1 cellular context compared by ENCODE assay signal in the genomic region with DNA sequence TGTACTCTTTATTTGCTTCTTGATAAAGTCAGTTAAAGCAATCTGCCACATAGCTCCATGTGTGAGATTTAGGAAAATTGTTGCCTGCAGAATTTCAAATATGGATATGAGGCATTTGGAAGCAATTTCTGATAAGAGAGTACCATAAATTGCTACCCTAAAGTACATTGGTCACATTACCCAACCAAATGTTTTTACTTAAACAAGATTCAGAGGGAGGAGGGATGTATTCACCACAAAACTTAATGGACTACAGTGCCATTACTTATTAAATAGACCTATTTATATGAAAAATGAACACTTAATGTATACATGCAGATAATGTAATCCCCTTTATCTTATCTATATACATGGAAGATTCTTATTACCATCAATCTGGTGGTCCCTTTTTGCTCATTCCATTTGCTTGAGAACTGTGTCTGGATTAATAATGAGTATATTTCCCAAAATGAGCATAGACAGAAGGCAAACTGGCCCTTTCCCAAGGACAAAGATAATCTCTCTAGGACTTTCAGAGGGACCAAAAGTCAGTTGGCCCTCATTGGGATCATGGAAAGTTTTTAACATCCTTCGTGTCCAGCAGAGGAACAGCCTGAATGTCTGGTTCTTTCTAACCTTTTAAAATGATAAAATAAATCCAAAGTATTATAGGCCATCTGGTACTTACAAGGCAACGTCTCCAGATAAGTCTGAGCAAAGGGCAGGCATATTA.
TF ChIP-seq lines count a peak whose summit lies in the region.

No MANE protein-coding gene starts in this region.

TF ChIP-seq in SK-N-SH treated with all-trans-retinoic acid at 6 μM for 48 hours, 23 proteins besides CTCF, POLR2A, EP300 and RAD21 (continued from another document):
- TF ChIP-seq, protein P1, sequence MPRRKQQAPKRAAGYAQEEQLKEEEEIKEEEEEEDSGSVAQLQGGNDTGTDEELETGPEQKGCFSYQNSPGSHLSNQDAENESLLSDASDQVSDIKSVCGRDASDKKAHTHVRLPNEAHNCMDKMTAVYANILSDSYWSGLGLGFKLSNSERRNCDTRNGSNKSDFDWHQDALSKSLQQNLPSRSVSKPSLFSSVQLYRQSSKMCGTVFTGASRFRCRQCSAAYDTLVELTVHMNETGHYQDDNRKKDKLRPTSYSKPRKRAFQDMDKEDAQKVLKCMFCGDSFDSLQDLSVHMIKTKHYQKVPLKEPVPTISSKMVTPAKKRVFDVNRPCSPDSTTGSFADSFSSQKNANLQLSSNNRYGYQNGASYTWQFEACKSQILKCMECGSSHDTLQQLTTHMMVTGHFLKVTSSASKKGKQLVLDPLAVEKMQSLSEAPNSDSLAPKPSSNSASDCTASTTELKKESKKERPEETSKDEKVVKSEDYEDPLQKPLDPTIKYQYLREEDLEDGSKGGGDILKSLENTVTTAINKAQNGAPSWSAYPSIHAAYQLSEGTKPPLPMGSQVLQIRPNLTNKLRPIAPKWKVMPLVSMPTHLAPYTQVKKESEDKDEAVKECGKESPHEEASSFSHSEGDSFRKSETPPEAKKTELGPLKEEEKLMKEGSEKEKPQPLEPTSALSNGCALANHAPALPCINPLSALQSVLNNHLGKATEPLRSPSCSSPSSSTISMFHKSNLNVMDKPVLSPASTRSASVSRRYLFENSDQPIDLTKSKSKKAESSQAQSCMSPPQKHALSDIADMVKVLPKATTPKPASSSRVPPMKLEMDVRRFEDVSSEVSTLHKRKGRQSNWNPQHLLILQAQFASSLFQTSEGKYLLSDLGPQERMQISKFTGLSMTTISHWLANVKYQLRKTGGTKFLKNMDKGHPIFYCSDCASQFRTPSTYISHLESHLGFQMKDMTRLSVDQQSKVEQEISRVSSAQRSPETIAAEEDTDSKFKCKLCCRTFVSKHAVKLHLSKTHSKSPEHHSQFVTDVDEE (CRISPR knock-in tag; IDR thresholded peaks at IDR 0.05), result peak; percentile 93
- TF ChIP-seq ZFP3 (CRISPR knock-in tag; IDR thresholded peaks at IDR 0.05) (no peak), GLIS3 (CRISPR knock-in tag; IDR thresholded peaks at IDR 0.05) (peak; percentile 28; the same call in 1 of the 2 replicates), ZFP30 (CRISPR knock-in tag; IDR thresholded peaks at IDR 0.05) (peak; percentile 69; the same call in 1 of the 2 replicates), ZNF70 (CRISPR knock-in tag; IDR thresholded peaks at IDR 0.05) (peak; percentile 85), BACH2 (CRISPR knock-in tag; IDR thresholded peaks at IDR 0.05; ENCODE audit: borderline replicate concordance) (no peak), TCF4 (CRISPR knock-in tag; IDR thresholded peaks at IDR 0.05; ENCODE audit: borderline replicate concordance) (peak; percentile 93), ISL1 (CRISPR knock-in tag; IDR thresholded peaks at IDR 0.05) (peak; percentile 67), OSR1 (CRISPR knock-in tag; IDR thresholded peaks at IDR 0.05) (no peak)
- TF ChIP-seq, protein P2, sequence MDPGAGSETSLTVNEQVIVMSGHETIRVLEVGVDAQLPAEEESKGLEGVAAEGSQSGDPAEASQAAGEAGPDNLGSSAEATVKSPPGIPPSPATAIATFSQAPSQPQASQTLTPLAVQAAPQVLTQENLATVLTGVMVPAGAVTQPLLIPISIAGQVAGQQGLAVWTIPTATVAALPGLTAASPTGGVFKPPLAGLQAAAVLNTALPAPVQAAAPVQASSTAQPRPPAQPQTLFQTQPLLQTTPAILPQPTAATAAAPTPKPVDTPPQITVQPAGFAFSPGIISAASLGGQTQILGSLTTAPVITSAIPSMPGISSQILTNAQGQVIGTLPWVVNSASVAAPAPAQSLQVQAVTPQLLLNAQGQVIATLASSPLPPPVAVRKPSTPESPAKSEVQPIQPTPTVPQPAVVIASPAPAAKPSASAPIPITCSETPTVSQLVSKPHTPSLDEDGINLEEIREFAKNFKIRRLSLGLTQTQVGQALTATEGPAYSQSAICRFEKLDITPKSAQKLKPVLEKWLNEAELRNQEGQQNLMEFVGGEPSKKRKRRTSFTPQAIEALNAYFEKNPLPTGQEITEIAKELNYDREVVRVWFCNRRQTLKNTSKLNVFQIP (CRISPR knock-in tag; IDR thresholded peaks at IDR 0.05; ENCODE audit: borderline replicate concordance, low read depth), result no peak
